ENCODE assay signal across 1 cellular context in genomic region chr17:7841622-7842379, GRCh38.
TF ChIP-seq lines count a peak whose summit lies in the region.

No MANE protein-coding gene starts in this region.

TF ChIP-seq in HEK293, 187 proteins besides CTCF, POLR2A, EP300 and RAD21 (continued from another document and continues in another):
- TF ChIP-seq ZNF148 (tag by site-specific recombination; IDR thresholded peaks at IDR 0.05; ENCODE audit: borderline replicate concordance) (no peak), ZNF785 (tag by site-specific recombination; IDR thresholded peaks at IDR 0.05) (no peak), BCL6B (tag by site-specific recombination; IDR thresholded peaks at IDR 0.05) (no peak), ZNF626 (tag by site-specific recombination; IDR thresholded peaks at IDR 0.05) (no peak), ZNF544 (tag by site-specific recombination; IDR thresholded peaks at IDR 0.05) (no peak), ZFP3 (tag by site-specific recombination; IDR thresholded peaks at IDR 0.05; ENCODE audit: low read depth) (no peak), ZNF26 (tag by site-specific recombination; IDR thresholded peaks at IDR 0.05) (no peak), ZNF24 (tag by site-specific recombination; IDR thresholded peaks at IDR 0.05) (peak; percentile 13; the same call in 1 of the 2 replicates), ZNF16 (tag by site-specific recombination; IDR thresholded peaks at IDR 0.05; ENCODE audit: low read depth) (no peak), ZNF701 (tag by site-specific recombination; IDR thresholded peaks at IDR 0.05) (no peak), ZNF670 (tag by site-specific recombination; IDR thresholded peaks at IDR 0.05; ENCODE audit: low read depth) (no peak), ATF2 (tag by site-specific recombination; IDR thresholded peaks at IDR 0.05; ENCODE audit: low read depth) (no peak), PATZ1 (tag by site-specific recombination; IDR thresholded peaks at IDR 0.05) (peak; percentile 90), OVOL3 (tag by site-specific recombination; IDR thresholded peaks at IDR 0.05) (0 out of 2 replicates have a peak, but pooled peaks have one; percentile 41), ZNF558 (tag by site-specific recombination; IDR thresholded peaks at IDR 0.05) (no peak), HIC1 (tag by site-specific recombination; IDR thresholded peaks at IDR 0.05) (peak; percentile 65), IKZF3 (tag by site-specific recombination; IDR thresholded peaks at IDR 0.05) (peak; percentile 68), ZXDB (tag by site-specific recombination; IDR thresholded peaks at IDR 0.05) (peak; percentile 60), ZNF19 (tag by site-specific recombination; IDR thresholded peaks at IDR 0.05; ENCODE audit: low read depth) (no peak), ZNF529 (tag by site-specific recombination; IDR thresholded peaks at IDR 0.05; ENCODE audit: insufficient replicate concordance) (no peak), ZNF76 (tag by site-specific recombination; IDR thresholded peaks at IDR 0.05; ENCODE audit: borderline replicate concordance, low read depth) (no peak; the same call in 1 of the 2 replicates), ZNF202 (tag by site-specific recombination; IDR thresholded peaks at IDR 0.05; ENCODE audit: borderline replicate concordance) (no peak), ZIC2 (tag by site-specific recombination; IDR thresholded peaks at IDR 0.05) (peak; percentile 92), ZNF433 (tag by site-specific recombination; IDR thresholded peaks at IDR 0.05; ENCODE audit: low read depth) (no peak), ZNF623 (tag by site-specific recombination; IDR thresholded peaks at IDR 0.05) (no peak), ZNF221 (tag by site-specific recombination; IDR thresholded peaks at IDR 0.05; ENCODE audit: borderline replicate concordance) (no peak), SP2 (tag by site-specific recombination; IDR thresholded peaks at IDR 0.05) (peak; percentile 55), ZNF184 (tag by site-specific recombination; IDR thresholded peaks at IDR 0.05) (peak; percentile 22; the same call in 1 of the 2 replicates), ZBTB6 (tag by site-specific recombination; IDR thresholded peaks at IDR 0.05) (peak; percentile 11; the same call in 1 of the 2 replicates), ZNF488 (tag by site-specific recombination; IDR thresholded peaks at IDR 0.05) (no peak), ZNF777 (tag by site-specific recombination; IDR thresholded peaks at IDR 0.05; ENCODE audit: borderline replicate concordance) (no peak), ZNF768 (tag by site-specific recombination; IDR thresholded peaks at IDR 0.05) (no peak), GLI4 (tag by site-specific recombination; IDR thresholded peaks at IDR 0.05) (peak; percentile 67; the same call in 1 of the 2 replicates), ZBTB17 (tag by site-specific recombination; IDR thresholded peaks at IDR 0.05) (no peak), ZBTB10 (tag by site-specific recombination; IDR thresholded peaks at IDR 0.05) (peak; percentile 53), ZNF837 (tag by site-specific recombination; IDR thresholded peaks at IDR 0.05) (no peak), ZNF138 (tag by site-specific recombination; IDR thresholded peaks at IDR 0.05; ENCODE audit: borderline replicate concordance) (no peak), KLF8 (tag by site-specific recombination; IDR thresholded peaks at IDR 0.05) (peak; percentile 44), ZNF302 (tag by site-specific recombination; IDR thresholded peaks at IDR 0.05; ENCODE audit: low read depth) (no peak), ZNF792 (tag by site-specific recombination; IDR thresholded peaks at IDR 0.05) (no peak), ZNF629 (tag by site-specific recombination; IDR thresholded peaks at IDR 0.05) (peak; percentile 77), ZNF146 (tag by site-specific recombination; IDR thresholded peaks at IDR 0.05) (peak; percentile 2; the same call in 1 of the 2 replicates), PRDM1 (tag by site-specific recombination; IDR thresholded peaks at IDR 0.05) (no peak), ZNF704 (tag by site-specific recombination; IDR thresholded peaks at IDR 0.05) (no peak), ZNF473 (tag by site-specific recombination; IDR thresholded peaks at IDR 0.05) (no peak), EGR2 (tag by site-specific recombination; IDR thresholded peaks at IDR 0.05; ENCODE audit: low read depth) (peak; percentile 26; the same call in 1 of the 2 replicates)
